25 cellular contexts compared by ENCODE assay signal in genomic region chr21:33815153-33815707, GRCh38.
DNase-seq lines count a peak whose midpoint lies in the region; ATAC-seq, FAIRE-seq and TF ChIP-seq lines count a peak whose summit lies in the region.
"Had no signal": no experiment of that assay in that cellular context is flagged by ENCODE, and none has a peak within 500 bp of the region (broad histone marks: within the 10 kb centered on the region; RNA-seq: fewer than 3 reads in every experiment).

No MANE protein-coding gene starts in this region.

- H4K20me1 ChIP-seq in BLaER1 (no peaks in the 10 kb centered on the region), GM23338 (replicated peaks; ENCODE audit: insufficient read depth) (no peaks in the 10 kb centered on the region)

- peaks cover 8% of the 10 kb centered on the region for H3K79me1 ChIP-seq in mesenchymal stem cell (replicated peaks; ENCODE audit: low read length, poor library complexity, severe bottlenecking)

- H3K36me3 ChIP-seq in BLaER1 (peaks cover 20% of the 10 kb centered on the region), GM23338 (ENCODE audit: insufficient read depth) (peaks cover 25% of the 10 kb centered on the region), bronchial epithelial cell (ENCODE audit: control insufficient read depth, insufficient read depth, low read length) (peaks cover 8% of the 10 kb centered on the region), mesenchymal stem cell (ENCODE audit: control insufficient read depth in 1 of 2, insufficient read depth in 2 of 2, low read depth in 1 of 2, low read length in 2 of 2) (peaks cover 29 to 64% of the 10 kb centered on the region in 2 experiments)

- ATAC-seq in GM23338, result peak; percentile 22; the same call in 1 of the 3 replicates
- no peak for ATAC-seq in GM21515 (IDR thresholded peaks at IDR 0.05; ENCODE audit: unreplicated experiment)
- ATAC-seq: effector memory CD8-positive, alpha-beta T cell; gastrocnemius medialis; HCT116; naive thymus-derived CD8-positive, alpha-beta T cell; T-helper 17 cell had no signal

- no peaks in the 10 kb centered on the region for H3K9me3 ChIP-seq in BLaER1
- H3K9me3 ChIP-seq in mesenchymal stem cell (ENCODE audit: control insufficient read depth, low read length), result no peaks in the 10 kb centered on the region
- H3K9me3 ChIP-seq: esophagus muscularis mucosa, gastrocnemius medialis, pancreas had no signal

- H3K4me3 ChIP-seq in BLaER1 (no peak overlapping the region), GM23338 (no peak overlapping the region), bronchial epithelial cell (ENCODE audit: low read depth, low read length) (no peak overlapping the region), mesenchymal stem cell (ENCODE audit: insufficient read depth in 1 of 2, low read depth in 1 of 2, low read length in 2 of 2) (no peak overlapping the region)
- H3K4me3 ChIP-seq: esophagus muscularis mucosa, gastrocnemius medialis, pancreas, SK-N-MC had no signal

- H3K79me2 ChIP-seq in GM23338 (replicated peaks; ENCODE audit: insufficient read depth), result 0 out of 2 replicates have a peak, but pooled peaks cover 3% of the 10 kb centered on the region

- no peak overlapping the region for H2BK120ac ChIP-seq in mesenchymal stem cell (ENCODE audit: low read depth, low read length)

- no peak overlapping the region for H3K23ac ChIP-seq in mesenchymal stem cell (ENCODE audit: low read length in 2 of 2)

- DNase-seq in GM23338 (ENCODE audit: low spot score) (no peak), bronchial epithelial cell (ENCODE audit: low read depth) (no peak), mesenchymal stem cell (peak; percentile 16), inferior parietal cortex (ENCODE audit: extremely low spot score) (no peak), MV-4-11 (lab: John Stamatoyannopoulos, UW) (no peak), C1 segment of cervical spinal cord (lab: John Stamatoyannopoulos, UW) (no peak)
- DNase-seq: activated CD4-positive, alpha-beta T cell treated with anti-CD3 and anti-CD28 coated beads, Interleukin-2, amount 50 U/mL, for 1 hour; activated naive CD8-positive, alpha-beta T cell treated with anti-CD3 and anti-CD28 coated beads, Interleukin-2, amount 10 ng/mL, durations not matched to agents 7 days and 5 days; effector memory CD8-positive, alpha-beta T cell; gastrocnemius medialis; naive thymus-derived CD8-positive, alpha-beta T cell; NCI-H1105 treated with DMSO at 0.1 percent for 48 hours; NCI-H526; pancreas; T-helper 17 cell; WERI-Rb-1 had no signal

- H3K4ac ChIP-seq in mesenchymal stem cell (ENCODE audit: low read depth in 1 of 2, low read length in 2 of 2), result no peak overlapping the region

- no peak overlapping the region for H2BK12ac ChIP-seq in mesenchymal stem cell (ENCODE audit: low read length in 2 of 2)

- peaks cover 23% of the 10 kb centered on the region for H3K4me1 Mint-ChIP-seq in GM23338
- H3K4me1 Mint-ChIP-seq: activated naive CD8-positive, alpha-beta T cell treated with anti-CD3 and anti-CD28 coated beads, Interleukin-2, amount 10 ng/mL, durations not matched to agents 7 days and 5 days; CD4-positive, CD25-positive, alpha-beta regulatory T cell; T-helper 17 cell had no signal

- 0 out of 2 replicates have a peak, but pooled peaks cover 6% of the 10 kb centered on the region for H3F3A ChIP-seq in GM23338 (replicated peaks; ENCODE audit: low read depth)

- H3K4me3 Mint-ChIP-seq in GM23338, result no peak overlapping the region
- H3K4me3 Mint-ChIP-seq: activated naive CD8-positive, alpha-beta T cell treated with anti-CD3 and anti-CD28 coated beads, Interleukin-2, amount 10 ng/mL, durations not matched to agents 7 days and 5 days; CD4-positive, CD25-positive, alpha-beta regulatory T cell; effector memory CD8-positive, alpha-beta T cell; naive thymus-derived CD8-positive, alpha-beta T cell; T-helper 17 cell had no signal

- H2AFZ ChIP-seq in GM23338, result no peak overlapping the region
- H2AFZ ChIP-seq in mesenchymal stem cell (ENCODE audit: low read depth, low read length), result no peak overlapping the region

- H3K9ac ChIP-seq in BLaER1 (no peak overlapping the region), mesenchymal stem cell (ENCODE audit: low read length) (no peak overlapping the region)

- WGBS in mesenchymal stem cell, result 58% methylated on average over 6 of the region's 6 CpGs

- no peak overlapping the region for H4K8ac ChIP-seq in mesenchymal stem cell (ENCODE audit: low read length)

- H3K27ac ChIP-seq in BLaER1, result peak overlapping the region; percentile 28; the same call in 1 of the 2 replicates
- H3K27ac ChIP-seq in GM23338 (ENCODE audit: low read depth), result no peak overlapping the region
- H3K27ac ChIP-seq in mesenchymal stem cell (ENCODE audit: low read length, poor library complexity, severe bottlenecking), result no peak overlapping the region
- H3K27ac ChIP-seq: esophagus muscularis mucosa, gastrocnemius medialis, pancreas, SK-N-MC, WERI-Rb-1 had no signal

- no peak overlapping the region for H3K18ac ChIP-seq in mesenchymal stem cell (ENCODE audit: low read depth in 1 of 2, low read length in 2 of 2)

- H3K4me1 ChIP-seq in BLaER1, result peaks cover 35% of the 10 kb centered on the region
- H3K4me1 ChIP-seq in GM23338 (ENCODE audit: insufficient read depth), result no peaks in the 10 kb centered on the region
- H3K4me1 ChIP-seq in mesenchymal stem cell (ENCODE audit: control insufficient read depth, insufficient read depth, low read depth, low read length), result peaks cover 12% of the 10 kb centered on the region
- H3K4me1 ChIP-seq: pancreas had no signal

- peaks cover 34% of the 10 kb centered on the region for H3K36me3 Mint-ChIP-seq in GM23338 (ENCODE audit: low read depth)
- H3K36me3 Mint-ChIP-seq: activated naive CD8-positive, alpha-beta T cell treated with anti-CD3 and anti-CD28 coated beads, Interleukin-2, amount 10 ng/mL, durations not matched to agents 7 days and 5 days; CD4-positive, CD25-positive, alpha-beta regulatory T cell had no signal

- H3K4me2 ChIP-seq in BLaER1, result peak overlapping the region; percentile 63
- no peak overlapping the region for H3K4me2 ChIP-seq in GM23338
- no peak overlapping the region for H3K4me2 ChIP-seq in mesenchymal stem cell (ENCODE audit: low read length, poor library complexity, severe bottlenecking)

- no peaks in the 10 kb centered on the region for H3K27me3 ChIP-seq in BLaER1
- H3K27me3 ChIP-seq in GM23338 (ENCODE audit: insufficient read depth), result no peaks in the 10 kb centered on the region
- H3K27me3 ChIP-seq in bronchial epithelial cell (ENCODE audit: control insufficient read depth, insufficient read depth, low read length), result no peaks in the 10 kb centered on the region
- no peaks in the 10 kb centered on the region for H3K27me3 ChIP-seq in mesenchymal stem cell (ENCODE audit: control insufficient read depth in 1 of 2, insufficient read depth in 1 of 2, low read length in 2 of 2)
- H3K27me3 ChIP-seq: esophagus muscularis mucosa, gastrocnemius medialis, pancreas had no signal

- H3K9me2 ChIP-seq in GM23338 (ENCODE audit: insufficient read depth), result no peaks in the 10 kb centered on the region

- H3K27ac Mint-ChIP-seq in GM23338, result no peak overlapping the region
- H3K27ac Mint-ChIP-seq: activated naive CD8-positive, alpha-beta T cell treated with anti-CD3 and anti-CD28 coated beads, Interleukin-2, amount 10 ng/mL, durations not matched to agents 7 days and 5 days; effector memory CD8-positive, alpha-beta T cell; naive thymus-derived CD8-positive, alpha-beta T cell; T-helper 17 cell had no signal

- no peak overlapping the region for H4K91ac ChIP-seq in mesenchymal stem cell (ENCODE audit: low read length)

- no peak overlapping the region for H2BK5ac ChIP-seq in mesenchymal stem cell (ENCODE audit: low read depth, low read length, poor library complexity, severe bottlenecking)

- TF ChIP-seq CTCF in GM23338 (conservative IDR thresholded peaks at IDR 0.05; ENCODE audit: low read depth in 2 of 2) (no peak), bronchial epithelial cell (IDR thresholded peaks at IDR 0.05; ENCODE audit: insufficient read depth, low read length, severe bottlenecking) (no peak)

- H3K27me3 Mint-ChIP-seq in GM23338 (ENCODE audit: insufficient read depth, low read depth, poor library complexity), result peaks cover 1% of the 10 kb centered on the region
- H3K27me3 Mint-ChIP-seq: activated naive CD8-positive, alpha-beta T cell treated with anti-CD3 and anti-CD28 coated beads, Interleukin-2, amount 10 ng/mL, durations not matched to agents 7 days and 5 days; effector memory CD8-positive, alpha-beta T cell; naive thymus-derived CD8-positive, alpha-beta T cell; T-helper 17 cell had no signal

- H3K9me3 Mint-ChIP-seq in GM23338, result no peaks in the 10 kb centered on the region
- H3K9me3 Mint-ChIP-seq: activated naive CD8-positive, alpha-beta T cell treated with anti-CD3 and anti-CD28 coated beads, Interleukin-2, amount 10 ng/mL, durations not matched to agents 7 days and 5 days; CD4-positive, CD25-positive, alpha-beta regulatory T cell; effector memory CD8-positive, alpha-beta T cell; naive thymus-derived CD8-positive, alpha-beta T cell had no signal

- no peak overlapping the region for H3K14ac ChIP-seq in mesenchymal stem cell (ENCODE audit: low read length in 2 of 2)

- FAIRE-seq in bronchial epithelial cell (lab: Jason Lieb, UNC), result peak; percentile 85
- FAIRE-seq: GM18507, keratinocyte, pancreas, RCC 7860 had no signal

- no peak overlapping the region for H2BK15ac ChIP-seq in mesenchymal stem cell (ENCODE audit: low read depth, poor library complexity, severe bottlenecking)

- no peak overlapping the region for H2AK5ac ChIP-seq in mesenchymal stem cell (ENCODE audit: low read length, severe bottlenecking)

TF ChIP-seq in GM23338, 12 proteins besides CTCF, POLR2A, EP300 and RAD21:
- TF ChIP-seq POLR2AphosphoS5 (IDR thresholded peaks at IDR 0.05; ENCODE audit: low read depth) (no peak), NANOG (IDR thresholded peaks at IDR 0.05; ENCODE audit: borderline replicate concordance) (no peak), EZH2phosphoT487 (IDR thresholded peaks at IDR 0.05; ENCODE audit: unreplicated experiment) (no peak), ZNF331 (CRISPR knock-in tag; IDR thresholded peaks at IDR 0.05; ENCODE audit: low read depth) (no peak), JUNB (IDR thresholded peaks at IDR 0.05; ENCODE audit: unreplicated experiment) (no peak), EZH2 (IDR thresholded peaks at IDR 0.05; ENCODE audit: low read depth, unreplicated experiment) (no peak), ZNF114 (CRISPR knock-in tag; IDR thresholded peaks at IDR 0.05) (no peak)
TF ChIP-seq in GM23338: peak in this region for 0.
